22 cellular contexts compared by ENCODE assay signal in the genomic region with DNA sequence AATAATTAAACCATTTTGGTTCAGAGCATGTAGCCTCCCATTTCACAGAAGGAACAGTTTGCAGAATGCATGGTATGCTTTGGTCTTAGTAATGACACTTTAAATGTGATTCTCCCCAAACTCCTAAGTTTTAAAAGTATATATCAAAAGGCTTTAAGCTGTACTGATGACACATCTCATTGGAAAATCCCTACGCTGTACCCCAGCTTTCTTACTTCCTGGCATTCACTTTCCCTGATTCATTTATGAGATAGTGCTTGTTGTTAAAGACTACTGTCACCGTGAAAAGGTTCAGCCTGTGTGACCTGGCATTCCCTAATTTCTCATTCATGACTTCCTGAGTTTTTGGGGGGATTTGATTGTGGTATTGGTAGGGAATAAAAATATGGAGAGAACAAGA. TPM values are rescaled to one million over a fixed set of nuclear protein-coding genes. Genes with fewer than 3 reads are reported as not detected.
DNase-seq lines count a peak whose midpoint lies in the region; ATAC-seq and TF ChIP-seq lines count a peak whose summit lies in the region.
"Had no signal": no experiment of that assay in that cellular context is flagged by ENCODE, and none has a peak within 500 bp of the region (broad histone marks: within the 10 kb centered on the region; RNA-seq: fewer than 3 reads in every experiment).

No MANE protein-coding gene starts in this region.

- H3K27me3 Mint-ChIP-seq in activated T-helper 17 cell treated with anti-CD3 and anti-CD28 coated beads, Interleukin-2, amount 50 U/mL, for 72 hours, result no peaks in the 10 kb centered on the region
- H3K27me3 Mint-ChIP-seq in neural crest cell (ENCODE audit: low read depth) (no peaks in the 10 kb centered on the region), glutamatergic neuron (ENCODE audit: unreplicated experiment) (peaks cover 5% of the 10 kb centered on the region)
- H3K27me3 Mint-ChIP-seq: activated CD4-positive, alpha-beta memory T cell treated with anti-CD3 and anti-CD28 coated beads, Interleukin-2, amount 10 ng/mL, durations not matched to agents 7 days and 5 days; T-helper 17 cell had no signal

- TF ChIP-seq CTCF in neural crest cell (conservative IDR thresholded peaks at IDR 0.05), result no peak
- TF ChIP-seq CTCF in glutamatergic neuron (IDR thresholded peaks at IDR 0.05; ENCODE audit: partially characterized antibody, unreplicated experiment), result no peak

- H3K36me3 Mint-ChIP-seq in activated T-helper 17 cell treated with anti-CD3 and anti-CD28 coated beads, Interleukin-2, amount 50 U/mL, for 72 hours (ENCODE audit: low read depth), result peaks cover 38% of the 10 kb centered on the region
- H3K36me3 Mint-ChIP-seq in neural crest cell (ENCODE audit: low read depth) (peaks cover 56% of the 10 kb centered on the region), glutamatergic neuron (ENCODE audit: unreplicated experiment) (peaks cover 44% of the 10 kb centered on the region)

- H3K27ac Mint-ChIP-seq in activated T-helper 17 cell treated with anti-CD3 and anti-CD28 coated beads, Interleukin-2, amount 50 U/mL, for 72 hours, result peak overlapping the region; percentile 6
- H3K27ac Mint-ChIP-seq in neural crest cell (ENCODE audit: unreplicated experiment) (peak overlapping the region; percentile 46), glutamatergic neuron (ENCODE audit: unreplicated experiment) (no peak overlapping the region)
- H3K27ac Mint-ChIP-seq: activated CD4-positive, alpha-beta memory T cell treated with anti-CD3 and anti-CD28 coated beads, Interleukin-2, amount 10 ng/mL, durations not matched to agents 7 days and 5 days; T-helper 17 cell had no signal

- peak; percentile 75 for ATAC-seq in activated T-helper 17 cell treated with anti-CD3 and anti-CD28 coated beads, Interleukin-2, amount 50 U/mL, for 72 hours (replicated peaks)
- no peak for ATAC-seq in GM18909 (IDR thresholded peaks at IDR 0.05; ENCODE audit: poor library complexity, unreplicated experiment)
- ATAC-seq: lower lobe of right lung, PC-3, T-helper 17 cell had no signal

- no peak overlapping the region for H3K4me3 Mint-ChIP-seq in activated T-helper 17 cell treated with anti-CD3 and anti-CD28 coated beads, Interleukin-2, amount 50 U/mL, for 72 hours
- H3K4me3 Mint-ChIP-seq in neural crest cell (no peak overlapping the region), glutamatergic neuron (ENCODE audit: unreplicated experiment) (no peak overlapping the region)
- H3K4me3 Mint-ChIP-seq: activated CD4-positive, alpha-beta memory T cell treated with anti-CD3 and anti-CD28 coated beads, Interleukin-2, amount 10 ng/mL, durations not matched to agents 7 days and 5 days; T-helper 17 cell had no signal

- peaks cover 12% of the 10 kb centered on the region for H3K4me1 Mint-ChIP-seq in activated T-helper 17 cell treated with anti-CD3 and anti-CD28 coated beads, Interleukin-2, amount 50 U/mL, for 72 hours
- H3K4me1 Mint-ChIP-seq in neural crest cell, result no peaks in the 10 kb centered on the region
- H3K4me1 Mint-ChIP-seq in glutamatergic neuron (ENCODE audit: low read depth, unreplicated experiment), result peaks cover 5% of the 10 kb centered on the region
- H3K4me1 Mint-ChIP-seq: T-helper 17 cell had no signal

- H3K9me3 Mint-ChIP-seq in activated T-helper 17 cell treated with anti-CD3 and anti-CD28 coated beads, Interleukin-2, amount 50 U/mL, for 72 hours, result no peaks in the 10 kb centered on the region
- H3K9me3 Mint-ChIP-seq in neural crest cell (peaks cover 2% of the 10 kb centered on the region), glutamatergic neuron (ENCODE audit: unreplicated experiment) (peaks cover 4% of the 10 kb centered on the region)
- H3K9me3 Mint-ChIP-seq: activated CD4-positive, alpha-beta memory T cell treated with anti-CD3 and anti-CD28 coated beads, Interleukin-2, amount 10 ng/mL, durations not matched to agents 7 days and 5 days had no signal

- peak; percentile 77 for DNase-seq in HCEC 1CT
- peak; percentile 14 for DNase-seq in epidermal melanocyte (ENCODE audit: insufficient read length, low spot score)
- DNase-seq in neural crest cell (ENCODE audit: low read depth, low spot score), result no peak
- DNase-seq in SHP77 treated with DMSO at 0.1 percent for 48 hours (lab: John Stamatoyannopoulos, UW), result no peak
- no peak for DNase-seq in glutamatergic neuron
- DNase-seq: activated CD4-positive, alpha-beta memory T cell treated with anti-CD3 and anti-CD28 coated beads, Interleukin-2, amount 10 ng/mL, durations not matched to agents 7 days and 5 days; activated T-cell treated with anti-CD3 and anti-CD28 coated beads for 4 hours; AML-193; aorta; DND-41; effector memory CD4-positive, alpha-beta T cell; hypothalamus; islet precursor cell; lower lobe of right lung; MM.1S; NCI-H1694; occipital lobe; PC-3; T-helper 17 cell; upper lobe of left lung had no signal

RNA-seq across cellular contexts. Expression of a gene that starts 53.4 kb away (rescaled TPM):
- total RNA-seq in activated T-helper 17 cell treated with anti-CD3 and anti-CD28 coated beads, Interleukin-2, amount 50 U/mL, for 72 hours, result 10 to 100 TPM; 24.4 to 27.0 TPM
- total RNA-seq in neural crest cell (113 and 114 TPM in 2 replicates), glutamatergic neuron (ENCODE audit: unreplicated experiment) (149 TPM)

Comparison
In these comparisons a context has a peak if more than half of its experiments do, and no peak if none do; other contexts are left out.
1. DNase-seq: peak in HCEC 1CT (single experiment) and epidermal melanocyte (single experiment); none in neural crest cell (single experiment), SHP77 treated with DMSO at 0.1 percent for 48 hours (single experiment) and glutamatergic neuron (single experiment).